Comparison of ENCODE assay signal across 1 cellular context in genomic region chr2:234377761-234378341, GRCh38.
TF ChIP-seq lines count a peak whose summit lies in the region.

No MANE protein-coding gene starts in this region.

TF ChIP-seq in H1, 55 proteins besides CTCF, POLR2A, EP300 and RAD21:
- TF ChIP-seq SP4 (IDR thresholded peaks at IDR 0.05; ENCODE audit: low read length): no peak
- no peak for TF ChIP-seq E2F6 (IDR thresholded peaks at IDR 0.05)
- TF ChIP-seq RFX5 (IDR thresholded peaks at IDR 0.05; ENCODE audit: borderline replicate concordance, low read depth, low read length): no peak
- TF ChIP-seq RBBP5 (IDR thresholded peaks at IDR 0.05; ENCODE audit: borderline replicate concordance, low read depth, low read length): no peak
- TF ChIP-seq CHD7 (IDR thresholded peaks at IDR 0.05; ENCODE audit: insufficient replicate concordance, low read length): no peak
- TF ChIP-seq CREB1 (IDR thresholded peaks at IDR 0.05): no peak
